18 cellular contexts compared by ENCODE assay signal in the genomic region with DNA sequence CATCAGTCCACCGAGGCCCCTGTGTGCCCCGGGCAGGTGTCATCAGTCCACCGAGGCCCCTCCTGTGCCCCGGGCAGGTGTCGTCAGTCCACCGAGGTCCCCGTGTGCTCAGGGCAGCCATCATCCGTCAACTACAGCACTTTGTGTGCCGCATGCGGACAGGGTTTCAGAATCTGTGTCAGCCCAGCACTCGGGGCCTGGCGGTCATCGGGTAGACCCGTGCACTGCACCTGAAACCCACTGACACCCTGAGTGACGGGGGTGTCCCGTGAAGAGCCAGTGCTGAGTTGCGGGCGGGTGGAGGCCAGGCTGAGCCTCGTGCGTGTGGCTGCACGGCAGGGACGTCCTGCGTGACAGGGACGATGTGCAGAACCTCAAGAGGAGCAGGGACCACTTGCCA.
"Had no signal": no experiment of that assay in that cellular context is flagged by ENCODE, and none has a peak within 500 bp of the region (broad histone marks: within the 10 kb centered on the region; RNA-seq: fewer than 3 reads in every experiment).

No MANE protein-coding gene starts in this region.

- H3K27me3 ChIP-seq: MG63, Peyer's patch, SJSA1 had no signal

- H3K27ac ChIP-seq: Peyer's patch, SJSA1, SK-N-MC had no signal

- H3K9me3 ChIP-seq: MG63, Peyer's patch, SJSA1 had no signal

- H3K36me3 ChIP-seq: Peyer's patch, SJSA1 had no signal

- ATAC-seq: HepG2 had no signal

- H3K4me3 ChIP-seq: MG63, Peyer's patch, SJSA1, SK-N-MC had no signal

- DNase-seq: Karpas-422, KBM-7, NCI-H1092, NCI-H1105 treated with DMSO at 0.1 percent for 48 hours, NCI-H1417 treated with DMSO at 0.1 percent for 48 hours, NCI-H2029, NCI-H2081 treated with DMSO at 0.1 percent for 48 hours, NCI-H2171, NCI-H510A, NCI-H69, NCI-H774, PC-3, Peyer's patch, SIG-M5 had no signal
